Comparison of ENCODE assay signal across 9 cellular contexts in the genomic region with DNA sequence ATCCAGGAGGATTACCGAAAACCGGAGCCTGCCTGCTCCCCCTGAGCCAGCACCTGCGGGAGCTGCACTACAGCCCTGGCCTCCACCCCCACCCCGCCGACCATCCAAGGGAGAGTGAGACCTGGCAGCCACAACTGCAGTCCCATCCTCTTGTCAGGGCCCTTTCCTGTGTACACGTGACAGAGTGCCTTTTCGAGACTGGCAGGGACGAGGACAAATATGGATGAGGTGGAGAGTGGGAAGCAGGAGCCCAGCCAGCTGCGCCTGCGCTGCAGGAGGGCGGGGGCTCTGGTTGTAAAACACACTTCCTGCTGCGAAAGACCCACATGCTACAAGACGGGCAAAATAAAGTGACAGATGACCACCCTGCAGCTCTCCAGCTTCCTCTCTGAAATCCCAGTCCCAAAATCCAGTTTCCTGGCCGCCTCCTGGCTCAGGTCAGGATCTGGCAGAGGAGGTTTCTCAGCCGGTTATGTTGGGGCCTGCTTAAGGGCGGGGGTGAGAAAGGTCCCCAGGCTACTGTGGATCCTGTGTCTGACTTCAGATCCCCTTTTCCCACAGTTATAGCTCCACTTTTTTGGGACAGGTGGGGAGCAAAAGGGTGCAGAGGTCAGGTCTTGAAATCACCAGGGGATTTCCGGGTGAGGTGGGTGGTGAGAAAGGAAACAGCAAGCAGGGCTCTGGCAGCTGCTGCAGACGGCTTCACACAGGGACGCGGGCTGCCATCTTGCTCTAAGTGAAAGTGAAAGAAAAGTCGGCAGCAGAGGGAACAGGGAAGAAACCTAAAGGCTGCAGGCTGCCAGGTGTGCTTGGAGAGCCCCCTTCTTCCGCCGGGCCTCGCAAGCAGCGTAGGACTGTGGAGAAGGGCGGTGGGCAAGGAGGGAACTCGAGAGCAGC. TPM values are rescaled to one million over a fixed set of nuclear protein-coding genes. Genes with fewer than 3 reads are reported as not detected.
A peak's percentile ranks its signal among the peaks of the same experiment; 100 is the strongest.
DNase-seq lines count a peak whose midpoint lies in the region; ATAC-seq and TF ChIP-seq lines count a peak whose summit lies in the region.
"Had no signal": no experiment of that assay in that cellular context is flagged by ENCODE, and none has a peak within 500 bp of the region (broad histone marks: within the 10 kb centered on the region; RNA-seq: fewer than 3 reads in every experiment).

Gene TAPBPL (plus strand): TSS at position 695 of the 897 bp plus-strand sequence. CDS start 207 bp downstream, outside the sequence.

- H3K27ac ChIP-seq in epithelial cell of prostate: peak within 1 kb of the TSS; percentile 76
- H3K27ac ChIP-seq: SK-N-MC had no signal

- TF ChIP-seq CTCF in BE2C (IDR thresholded peaks at IDR 0.05; ENCODE audit: low read depth, low read length): no peak
- TF ChIP-seq CTCF in mucosa of descending colon (IDR thresholded peaks at IDR 0.05): no peak

- H3K4me1 ChIP-seq in BE2C (peaks cover 12% of the 10 kb centered on the region), NT2/D1 (ENCODE audit: insufficient read depth, insufficient read length) (peaks cover 26% of the 10 kb centered on the region), mucosa of descending colon (ENCODE audit: low read depth) (peaks cover 23% of the 10 kb centered on the region)

- DNase-seq in BE2C: peak; percentile 91
- DNase-seq in HT-29 (ENCODE audit: low spot score): peak; percentile 70
- peak; percentile 48 for DNase-seq in NT2/D1 (ENCODE audit: low read depth, low spot score)
- peak; percentile 67 for DNase-seq in activated T-cell treated with anti-CD3 and anti-CD28 coated beads for 48 hours (ENCODE audit: low read depth)
- no peak for DNase-seq in epithelial cell of prostate (ENCODE audit: low read depth, low spot score)
- DNase-seq in mucosa of descending colon: peak; percentile 89 to 91 (median 89)
- DNase-seq in stimulated activated CD8-positive, alpha-beta memory T cell treated with anti-CD3 and anti-CD28 coated beads, Interleukin-7, amount 100 ng/mL, for 4 hours (ENCODE audit: low read depth in 2 of 2): peak; percentile 69 to 73

- H3K9me3 ChIP-seq in BE2C (no peaks in the 10 kb centered on the region), NT2/D1 (ENCODE audit: insufficient read depth, low read length) (no peaks in the 10 kb centered on the region), mucosa of descending colon (no peaks in the 10 kb centered on the region)

- H3K27me3 ChIP-seq in BE2C: no peaks in the 10 kb centered on the region
- no peaks in the 10 kb centered on the region for H3K27me3 ChIP-seq in NT2/D1 (ENCODE audit: insufficient read depth, insufficient read length)

- intact Hi-C loops in mucosa of descending colon (cut with DNase I, micrococcal nuclease): no loop called here

- H3K4me3 ChIP-seq in BE2C (ENCODE audit: low read depth, low read length) (peak within 1 kb of the TSS; percentile 91), NT2/D1 (ENCODE audit: insufficient read length, low read depth) (peak within 1 kb of the TSS; percentile 42), mucosa of descending colon (peak within 1 kb of the TSS; percentile 22)
- H3K4me3 ChIP-seq: SK-N-MC had no signal

- H3K9ac ChIP-seq in NT2/D1 (ENCODE audit: insufficient read length, low read depth): peak within 1 kb of the TSS; percentile 86

- ATAC-seq in GM19324 (IDR thresholded peaks at IDR 0.05; ENCODE audit: low FRiP score, unreplicated experiment): peak; percentile 56
- ATAC-seq in mucosa of descending colon: peak; percentile 85

- H3K36me3 ChIP-seq in BE2C (no peaks in the 10 kb centered on the region; the same call in 1 of the 2 replicates), NT2/D1 (ENCODE audit: insufficient read depth, insufficient read length, low read length) (peaks cover 20% of the 10 kb centered on the region), mucosa of descending colon (ENCODE audit: low read depth) (no peaks in the 10 kb centered on the region)

RNA-seq across cellular contexts. Expression of gene TAPBPL, which starts in this region (rescaled TPM):
- 9.8 TPM for polyA plus RNA-seq in BE2C (2012; ENCODE audit: insufficient read depth, insufficient read length, low read depth)
- 9.6 and 11.0 TPM in 2 replicates for total RNA-seq in HT-29 (2014; rRNA removed; shearing (Covaris generic))
- total RNA-seq in mucosa of descending colon: 100 to 1,000 TPM in 1 of 3 donors, 10 to 100 TPM in 2; 40.9 to 107 (median 72.0) TPM

Comparison
In these comparisons a context has a peak if more than half of its experiments do, and no peak if none do; other contexts are left out.
1. H3K4me3 ChIP-seq: peak in every context shown above with its lines; median percentile 91 in BE2C; 42 in NT2/D1; 22 in mucosa of descending colon.